In genomic region chr5:67013719-67014118, GRCh38 we compare ENCODE assay signal across 14 cellular contexts.
"Had no signal": no experiment of that assay in that cellular context is flagged by ENCODE, and none has a peak within 500 bp of the region (broad histone marks: within the 10 kb centered on the region; RNA-seq: fewer than 3 reads in every experiment).

No MANE protein-coding gene starts in this region.

- ATAC-seq: activated CD4-positive, alpha-beta T cell treated with anti-CD3 and anti-CD28 coated beads for 36 hours; activated T-cell treated with anti-CD3 and anti-CD28 coated beads, Interleukin-2, amount 50 U/mL, for 72 hours; left ventricle myocardium superior; stimulated activated naive B cell treated with anti-CD40 and anti-IgM and Interleukin-4, amounts not matched to agents 10 μg/mL and 1 μg/mL and 100 μg/mL, for 72 hours; T-cell had no signal

- DNase-seq: activated CD4-positive, alpha-beta memory T cell treated with anti-CD3 and anti-CD28 coated beads, Interleukin-2, amount 10 ng/mL, durations not matched to agents 7 days and 5 days; activated CD4-positive, alpha-beta T cell treated with anti-CD3 and anti-CD28 coated beads for 36 hours; activated naive CD8-positive, alpha-beta T cell treated with anti-CD3 and anti-CD28 coated beads, Interleukin-2, amount 10 ng/mL, durations not matched to agents 7 days and 5 days; activated T-cell treated with anti-CD3 and anti-CD28 coated beads, Interleukin-2, amount 50 U/mL, for 72 hours; caudate nucleus; cortex of kidney; effector memory CD4-positive, alpha-beta T cell; head of caudate nucleus; islet precursor cell; left ventricle myocardium superior; nephron progenitor cell; small intestine; stimulated activated naive B cell treated with anti-CD40 and anti-IgM and Interleukin-4, amounts not matched to agents 10 μg/mL and 1 μg/mL and 100 μg/mL, for 72 hours; T-cell had no signal
